Comparison of ENCODE assay signal across 8 cellular contexts in genomic region chr4:102869569-102870227, GRCh38. TPM values are rescaled to one million over a fixed set of nuclear protein-coding genes. Genes with fewer than 3 reads are reported as not detected.
DNase-seq lines count a peak whose midpoint lies in the region; ATAC-seq and TF ChIP-seq lines count a peak whose summit lies in the region.

No MANE protein-coding gene starts in this region.

- intact Hi-C loops in CD14-positive monocyte (cut with micrococcal nuclease) (loop anchor here (2.0 to 5.0 kb wide), 2 partner anchors 41 to 42 kb away; partner anchors contain the start of gene UBE2D3 (in 1 of the 2)), right cardiac atrium (cut with DNase I) (loop anchor here in 1 of 4 donors (2.0 kb wide), 1 partner anchor 43 kb away; the partner anchor contains the start of gene UBE2D3)

- no peak for TF ChIP-seq CTCF in CD14-positive monocyte (IDR thresholded peaks at IDR 0.05)

- H3K4me3 ChIP-seq in right cardiac atrium (ENCODE audit: low read length) = peak overlapping the region; percentile 68

- WGBS in right cardiac atrium = 8% methylated on average over 19 of the region's 19 CpGs

- H3K4me1 ChIP-seq in right cardiac atrium (ENCODE audit: control insufficient read depth, insufficient read depth, low read length) = no peaks in the 10 kb centered on the region

- ATAC-seq in GM19035 (IDR thresholded peaks at IDR 0.05; ENCODE audit: unreplicated experiment) (peak; percentile 29), HG03457 (IDR thresholded peaks at IDR 0.05; ENCODE audit: unreplicated experiment) (peak; percentile 21), right cardiac atrium (no peak)
- peak in 1 of 2 donors; percentile 26 for ATAC-seq in activated T-cell treated with anti-CD3 and anti-CD28 coated beads, Interleukin-2, amount 50 U/mL, for 4 hours

- no peaks in the 10 kb centered on the region for H3K27me3 Mint-ChIP-seq in CD14-positive monocyte (ENCODE audit: low read depth in 3 of 3)
- no peaks in the 10 kb centered on the region for H3K27me3 Mint-ChIP-seq in activated T-cell treated with anti-CD3 and anti-CD28 coated beads, Interleukin-2, amount 50 U/mL, for 4 hours (ENCODE audit: low read depth)

- peaks cover 11 to 16% of the 10 kb centered on the region in 2 donors for H3K36me3 Mint-ChIP-seq in CD14-positive monocyte
- peaks cover 11% of the 10 kb centered on the region for H3K36me3 Mint-ChIP-seq in activated T-cell treated with anti-CD3 and anti-CD28 coated beads, Interleukin-2, amount 50 U/mL, for 4 hours (ENCODE audit: insufficient read depth)

- peaks cover 0 to 2% (median 0%) of the 10 kb centered on the region in 7 donors for H3K9me3 Mint-ChIP-seq in CD14-positive monocyte
- H3K9me3 Mint-ChIP-seq in activated T-cell treated with anti-CD3 and anti-CD28 coated beads, Interleukin-2, amount 50 U/mL, for 4 hours = no peaks in the 10 kb centered on the region

- H3K27ac Mint-ChIP-seq in CD14-positive monocyte = peak overlapping the region; percentile 96 to 99 (median 98)

- peaks cover 44% of the 10 kb centered on the region for H3K4me1 Mint-ChIP-seq in CD14-positive monocyte
- H3K4me1 Mint-ChIP-seq in activated T-cell treated with anti-CD3 and anti-CD28 coated beads, Interleukin-2, amount 50 U/mL, for 4 hours (ENCODE audit: low read depth) = peaks cover 56% of the 10 kb centered on the region

- no peaks in the 10 kb centered on the region for H3K27me3 ChIP-seq in right cardiac atrium (ENCODE audit: control insufficient read depth, insufficient read depth)

- peak overlapping the region; percentile 95 for H3K27ac ChIP-seq in right cardiac atrium (ENCODE audit: low read length)

- DNase-seq in CD14-positive monocyte (ENCODE audit: low spot score) = no peak
- peak; percentile 57 for DNase-seq in activated T-cell treated with anti-CD3 and anti-CD28 coated beads, Interleukin-2, amount 50 U/mL, for 4 hours
- no peak for DNase-seq in right cardiac atrium
- DNase-seq in smooth muscle cell of the brain vasculature (ENCODE audit: low read depth, low spot score) = peak; percentile 18
- DNase-seq in epidermal melanocyte (ENCODE audit: insufficient read length, low spot score) = no peak
- no peak for DNase-seq in SHP77 treated with DMSO at 0.1 percent for 48 hours (lab: John Stamatoyannopoulos, UW)

- no peaks in the 10 kb centered on the region for H3K9me3 ChIP-seq in right cardiac atrium (ENCODE audit: control insufficient read depth, low read length)

- peak overlapping the region; percentile 93 to 97 for H3K4me3 Mint-ChIP-seq in CD14-positive monocyte
- H3K4me3 Mint-ChIP-seq in activated T-cell treated with anti-CD3 and anti-CD28 coated beads, Interleukin-2, amount 50 U/mL, for 4 hours = peak overlapping the region; percentile 85

RNA-seq across cellular contexts. Expression of gene CISD2, which starts 0.9 kb away (rescaled TPM):
- polyA plus RNA-seq in CD14-positive monocyte (10 to 100 TPM; 29.1 to 30.2 TPM), right cardiac atrium (20.1 TPM)
- total RNA-seq in activated T-cell treated with anti-CD3 and anti-CD28 coated beads, Interleukin-2, amount 50 U/mL, for 4 hours = 10 to 100 TPM; 29.0 to 36.9 (median 29.1) TPM
- total RNA-seq in right cardiac atrium = 10 to 100 TPM; 18.3 to 22.1 (median 20.5) TPM

RNA-seq across cellular contexts. Expression of gene UBE2D3, which starts 42.3 kb away (rescaled TPM):
- polyA plus RNA-seq in CD14-positive monocyte (100 to 1,000 TPM; 457 to 499 TPM), right cardiac atrium (157 TPM)
- 100 to 1,000 TPM; 575 to 579 (median 577) TPM for total RNA-seq in activated T-cell treated with anti-CD3 and anti-CD28 coated beads, Interleukin-2, amount 50 U/mL, for 4 hours
- 100 to 1,000 TPM; 258 to 278 (median 259) TPM for total RNA-seq in right cardiac atrium

Comparison
In these comparisons a context has a peak if more than half of its experiments do, and no peak if none do; other contexts are left out.
1. DNase-seq: peak in activated T-cell treated with anti-CD3 and anti-CD28 coated beads, Interleukin-2, amount 50 U/mL, for 4 hours (single experiment) and smooth muscle cell of the brain vasculature (single experiment); none in CD14-positive monocyte (single experiment), right cardiac atrium (0 of 3), epidermal melanocyte (single experiment) and SHP77 treated with DMSO at 0.1 percent for 48 hours (single experiment).
2. ATAC-seq: peak in GM19035 (single experiment) and HG03457 (single experiment); none in right cardiac atrium (0 of 2).